Comparison of ENCODE assay signal across 10 cellular contexts in genomic region chr10:71963351-71963755, GRCh38. TPM values are rescaled to one million over a fixed set of nuclear protein-coding genes. Genes with fewer than 3 reads are reported as not detected.
DNase-seq lines count a peak whose midpoint lies in the region; ATAC-seq, FAIRE-seq and TF ChIP-seq lines count a peak whose summit lies in the region.
"Had no signal": no experiment of that assay in that cellular context is flagged by ENCODE, and none has a peak within 500 bp of the region (broad histone marks: within the 10 kb centered on the region; RNA-seq: fewer than 3 reads in every experiment).

No MANE protein-coding gene starts in this region.

- BruUV-seq in MCF 10A (replicated peaks; lab: Mats Ljungman, UMichigan): no TSS peak

- ATAC-seq in HG03135 (IDR thresholded peaks at IDR 0.05; ENCODE audit: unreplicated experiment) (no peak), esophagus mucosa (no peak)

- 62 to 66% (median 62%) methylated on average over 18 to 20 of the region's 20 CpGs for WGBS in spleen, 5 donors

- H3K4me3 ChIP-seq in HFF-Myc (replicated peaks; ENCODE audit: low read depth, low read length) (peak overlapping the region; percentile 89), kidney (ENCODE audit: low read length in 2 of 2) (peak overlapping the region; percentile 44 to 91), spleen (peak overlapping the region in 7 of 8 donors; percentile 35 to 73 (median 54))

- no peak for TF ChIP-seq POLR2A in spleen (IDR thresholded peaks at IDR 0.05)

- H3K4me3 Mint-ChIP-seq in MCF 10A (ENCODE audit: unreplicated experiment): peak overlapping the region; percentile 83

- H3K9me3 Mint-ChIP-seq in MCF 10A (ENCODE audit: unreplicated experiment): no peaks in the 10 kb centered on the region

- TF ChIP-seq CTCF in HFF-Myc (IDR thresholded peaks at IDR 0.05; ENCODE audit: low read depth, low read length, missing control alignments) (no peak), MCF 10A (IDR thresholded peaks at IDR 0.05; ENCODE audit: unreplicated experiment) (no peak), kidney (IDR thresholded peaks at IDR 0.05; ENCODE audit: borderline replicate concordance, extremely low read depth, insufficient read depth) (no peak), spleen (IDR thresholded peaks at IDR 0.05 in 8 of 11, conservative IDR thresholded peaks at IDR 0.05 in 3 of 11) (no peak)

- no peaks in the 10 kb centered on the region for H3K27me3 Mint-ChIP-seq in MCF 10A (ENCODE audit: insufficient read depth, unreplicated experiment)

- peaks cover 16 to 20% of the 10 kb centered on the region in 2 donors for H3K4me1 ChIP-seq in kidney (ENCODE audit: control insufficient read depth in 1 of 2, insufficient read depth in 1 of 2, low read depth in 1 of 2, low read length in 2 of 2)
- peaks cover 0 to 35% (median 26%) of the 10 kb centered on the region in 6 donors for H3K4me1 ChIP-seq in spleen

- intact Hi-C loops in MCF 10A (cut with micrococcal nuclease): no loop called here
- intact Hi-C loops in kidney (cut with DNase I): no loop called here
- intact Hi-C loops in spleen (cut with DNase I; ENCODE audit: low total_unique reads): no loop called here

- H3K36me3 ChIP-seq in kidney (ENCODE audit: control insufficient read depth in 1 of 2, insufficient read depth in 2 of 2, low read length in 2 of 2): no peaks in the 10 kb centered on the region
- no peaks in the 10 kb centered on the region for H3K36me3 ChIP-seq in spleen

- H3K27ac ChIP-seq in kidney (ENCODE audit: low read depth in 2 of 2, low read length in 2 of 2) (peak overlapping the region; percentile 93 to 94), spleen (peak overlapping the region in 7 of 8 donors; percentile 76 to 86 (median 80))

- H3K27me3 ChIP-seq in spleen (replicated peaks in 1 of 7): peaks cover 0 to 62% (median 20%) of the 10 kb centered on the region in 7 donors

- H3K9me3 ChIP-seq in kidney (ENCODE audit: control insufficient read depth in 1 of 2, low read length in 2 of 2) (no peaks in the 10 kb centered on the region), spleen (no peaks in the 10 kb centered on the region)

- FAIRE-seq in kidney (lab: Jason Lieb, UNC): no peak
- FAIRE-seq: GM12892 had no signal

- H3K27ac Mint-ChIP-seq in MCF 10A (ENCODE audit: low read depth, unreplicated experiment): no peak overlapping the region

- H3K9ac ChIP-seq in kidney (ENCODE audit: low read length in 2 of 2): peak overlapping the region; percentile 43 to 92

- no peaks in the 10 kb centered on the region for H3K36me3 Mint-ChIP-seq in MCF 10A (ENCODE audit: insufficient read depth, unreplicated experiment)

- in situ Hi-C loops in KBM-7 (cut with MboI; ENCODE audit: low pct_unique_long_range_greater_than_20kb, low sequenced_read_pairs): no loop called here

- POLR2A ChIA-PET in MCF 10A (lab: Yijun Ruan, JAX): interaction anchor here (0.6 to 4.1 kb wide), 7 partner anchors 8 to 1147 kb away, joined by 3 to 64 read pairs (median 9); partner anchors contain the start of gene NUDT13

- DNase-seq in HFF-Myc (ENCODE audit: extremely low read depth, low read depth): no peak
- DNase-seq in MCF 10A (ENCODE audit: unreplicated experiment): no peak
- DNase-seq in kidney: peak; percentile 77
- no peak for DNase-seq in spleen
- DNase-seq in KBM-7: no peak
- no peak for DNase-seq in T1000 (lab: John Stamatoyannopoulos, UW)
- DNase-seq: SHP77 had no signal

- peaks cover 29% of the 10 kb centered on the region for H3K4me1 Mint-ChIP-seq in MCF 10A (ENCODE audit: insufficient read depth, unreplicated experiment)

- CTCF ChIA-PET in MCF 10A (lab: Yijun Ruan, JAX): interaction anchor here (0.5 kb wide), 1 partner anchor 132 kb away, joined by 5 read pairs; no protein-coding TSS in a partner anchor

RNA-seq across cellular contexts. Expression of gene CHST3, which starts 0.8 kb away (rescaled TPM):
- total RNA-seq in MCF 10A (2022): 28.7 and 29.3 TPM in 2 replicates
- 31.5 TPM for total RNA-seq in kidney
- polyA plus RNA-seq in kidney (ENCODE audit: insufficient read depth, low read depth, low replicate concordance): 9.1 TPM
- 1 to 10 TPM; 4.1 to 8.7 (median 6.1) TPM for total RNA-seq in spleen
- 1 to 10 TPM in 1 of 3 donors, under 1 TPM in 2; 0.28 to 1.6 (median 0.56) TPM for polyA plus RNA-seq in spleen
- 9.0 TPM for total RNA-seq in esophagus mucosa
